9 cellular contexts compared by ENCODE assay signal in genomic region chr6:36120979-36121706, GRCh38. TPM values are rescaled to one million over a fixed set of nuclear protein-coding genes. Genes with fewer than 3 reads are reported as not detected.
DNase-seq lines count a peak whose midpoint lies in the region; ATAC-seq and TF ChIP-seq lines count a peak whose summit lies in the region.
"Had no signal": no experiment of that assay in that cellular context is flagged by ENCODE, and none has a peak within 500 bp of the region (broad histone marks: within the 10 kb centered on the region; RNA-seq: fewer than 3 reads in every experiment).

No MANE protein-coding gene starts in this region.

- TF ChIP-seq CTCF in CD14-positive monocyte (IDR thresholded peaks at IDR 0.05) (no peak), sigmoid colon (IDR thresholded peaks at IDR 0.05) (no peak)

- DNase-seq in CD14-positive monocyte (ENCODE audit: low spot score): peak; percentile 90
- peak; percentile 70 to 76 for DNase-seq in Kasumi-1 (lab: John Stamatoyannopoulos, UW)
- DNase-seq in activated CD4-positive, alpha-beta T cell treated with anti-CD3 and anti-CD28 coated beads, Interleukin-2, amount 50 U/mL, for 1 hour: peak; percentile 44
- DNase-seq in fibroblast of gingiva (ENCODE audit: low read depth): peak; percentile 54
- DNase-seq in sigmoid colon: peak; percentile 69
- DNase-seq in G401 (ENCODE audit: low spot score): no peak
- no peak for DNase-seq in GM19238 (ENCODE audit: insufficient read length, low spot score)

- peaks cover 0 to 14% (median 12%) of the 10 kb centered on the region in 4 donors for H3K4me1 ChIP-seq in sigmoid colon

- peaks cover 0 to 17% (median 4%) of the 10 kb centered on the region in 4 donors for H3K36me3 ChIP-seq in sigmoid colon
- H3K36me3 ChIP-seq: cardiac muscle cell had no signal

- WGBS in sigmoid colon, 2 donors: 7 to 20% methylated on average over 12 of the region's 12 CpGs

- H3K27me3 Mint-ChIP-seq in CD14-positive monocyte (ENCODE audit: low read depth in 3 of 3): peaks cover 0 to 5% (median 0%) of the 10 kb centered on the region in 3 donors

- peak overlapping the region; percentile 73 to 86 for H3K4me3 Mint-ChIP-seq in CD14-positive monocyte

- H3K4me3 ChIP-seq in sigmoid colon: no peak overlapping the region
- H3K4me3 ChIP-seq: cardiac muscle cell had no signal

- intact Hi-C loops in CD14-positive monocyte (cut with micrococcal nuclease): loop anchor here (2.0 to 10.0 kb wide), 4 partner anchors 76 to 244 kb away; partner anchors contain the start of gene BRPF3 (in 1 of the 2)
- intact Hi-C loops in sigmoid colon (cut with DNase I): loop anchor here (5.0 kb wide), 1 partner anchor 241 kb away; no protein-coding TSS in a partner anchor

- peaks cover 34 to 41% of the 10 kb centered on the region in 2 donors for H3K36me3 Mint-ChIP-seq in CD14-positive monocyte

- H3K4me1 Mint-ChIP-seq in CD14-positive monocyte: peaks cover 80% of the 10 kb centered on the region

- in situ Hi-C loops in G401 (cut with HindIII; ENCODE audit: low sequenced_read_pairs): no loop called here

- no peak for TF ChIP-seq POLR2A in sigmoid colon (IDR thresholded peaks at IDR 0.05)

- no peak for TF ChIP-seq EP300 in sigmoid colon (IDR thresholded peaks at IDR 0.05)

- H3K27ac ChIP-seq in sigmoid colon: peak overlapping the region in 3 of 4 donors; percentile 22 to 34 (median 28)
- H3K27ac ChIP-seq: cardiac muscle cell had no signal

- peak overlapping the region; percentile 98 to 100 (median 99) for H3K27ac Mint-ChIP-seq in CD14-positive monocyte

- no peak for ATAC-seq in HG02798 (IDR thresholded peaks at IDR 0.05; ENCODE audit: poor library complexity, unreplicated experiment)

- no peaks in the 10 kb centered on the region for H3K9me3 Mint-ChIP-seq in CD14-positive monocyte

- no peaks in the 10 kb centered on the region for H3K27me3 ChIP-seq in sigmoid colon
- H3K27me3 ChIP-seq: cardiac muscle cell had no signal

- H3K9me3 ChIP-seq in sigmoid colon: no peaks in the 10 kb centered on the region

RNA-seq across cellular contexts. Expression of gene MAPK13, which starts 9.2 kb away (rescaled TPM):
- polyA plus RNA-seq in CD14-positive monocyte: 1 to 10 TPM in 1 of 2 donors, under 1 TPM in 1; 0.88 to 2.4 TPM
- total RNA-seq in sigmoid colon: 1 to 10 TPM; 1.8 to 3.6 (median 2.8) TPM
- 100 to 1,000 TPM; 110 to 159 (median 151) TPM for polyA plus RNA-seq in sigmoid colon
- total RNA-seq in G401 (2014; rRNA removed; shearing (Covaris generic)): 0.07 and 0.12 TPM in 2 replicates

Comparison
In these comparisons a context has a peak if more than half of its experiments do, and no peak if none do; other contexts are left out.
1. DNase-seq: peak in CD14-positive monocyte (single experiment), Kasumi-1 (2 of 2), activated CD4-positive, alpha-beta T cell treated with anti-CD3 and anti-CD28 coated beads, Interleukin-2, amount 50 U/mL, for 1 hour (single experiment), fibroblast of gingiva (single experiment) and sigmoid colon (single experiment); none in G401 (single experiment) and GM19238 (single experiment).